Comparison of ENCODE assay signal across 18 cellular contexts in genomic region chr2:34316788-34317187, GRCh38.
DNase-seq lines count a peak whose midpoint lies in the region; ATAC-seq, FAIRE-seq and TF ChIP-seq lines count a peak whose summit lies in the region.
"Had no signal": no experiment of that assay in that cellular context is flagged by ENCODE, and none has a peak within 500 bp of the region (broad histone marks: within the 10 kb centered on the region; RNA-seq: fewer than 3 reads in every experiment).

No MANE protein-coding gene starts in this region.

- intact Hi-C loops in endothelial cell of umbilical vein (cut with micrococcal nuclease), result no loop called here

- no peak overlapping the region for H3K27ac ChIP-seq in RWPE1
- H3K27ac ChIP-seq in endothelial cell of umbilical vein (ENCODE audit: insufficient read depth, low read depth, low read length), result no peak overlapping the region
- H3K27ac ChIP-seq: GM23248 had no signal

- H4K20me1 ChIP-seq in endothelial cell of umbilical vein (replicated peaks; ENCODE audit: control insufficient read depth, extremely low read depth, insufficient read depth, low read length), result no peaks in the 10 kb centered on the region

- no TSS peak for BruUV-seq in endothelial cell of umbilical vein (replicated peaks; lab: Mats Ljungman, UMichigan)

- FAIRE-seq in endothelial cell of umbilical vein (lab: Jason Lieb, UNC) (peak; percentile 24), H54 (lab: Jason Lieb, UNC) (no peak)
- FAIRE-seq: GM12891, H1 had no signal

- H3K9me1 ChIP-seq in endothelial cell of umbilical vein (replicated peaks; ENCODE audit: control insufficient read depth, extremely low read depth, insufficient read depth, low read length), result no peaks in the 10 kb centered on the region

- no peak for ATAC-seq in HG03342 (IDR thresholded peaks at IDR 0.05; ENCODE audit: unreplicated experiment)
- ATAC-seq: HCT116 had no signal

- H2AFZ ChIP-seq in endothelial cell of umbilical vein (ENCODE audit: low read depth, low read length), result no peak overlapping the region
- H2AFZ ChIP-seq: GM23248 had no signal

- CTCF ChIA-PET in RWPE1 (lab: Yijun Ruan, JAX) (interaction anchor here (0.6 kb wide), 1 partner anchor 154 kb away, joined by 3 read pairs; no protein-coding TSS in a partner anchor), endothelial cell of umbilical vein (lab: Charles Lee) (no interaction called here)

- no peaks in the 10 kb centered on the region for H3K9me3 ChIP-seq in endothelial cell of umbilical vein (replicated peaks; ENCODE audit: control insufficient read depth, insufficient read depth, low read length)

- TF ChIP-seq CTCF in RWPE1 (conservative IDR thresholded peaks at IDR 0.05; ENCODE audit: low read depth) (no peak), endothelial cell of umbilical vein (IDR thresholded peaks at IDR 0.05; ENCODE audit: extremely low read depth in 1 of 2, insufficient read depth in 1 of 2, low read depth in 1 of 2, low read length in 2 of 2) (no peak)

- no peaks in the 10 kb centered on the region for H3K4me1 ChIP-seq in endothelial cell of umbilical vein (ENCODE audit: control insufficient read depth, extremely low read depth, insufficient read depth, low read length)

- H3K4me2 ChIP-seq in endothelial cell of umbilical vein (ENCODE audit: insufficient read depth, low read length), result no peak overlapping the region

- no peak overlapping the region for H3K9ac ChIP-seq in endothelial cell of umbilical vein (replicated peaks; ENCODE audit: extremely low read depth, insufficient read depth, low read length)
- H3K9ac ChIP-seq: GM23248 had no signal

- H3K27me3 ChIP-seq in endothelial cell of umbilical vein (ENCODE audit: control insufficient read depth in 2 of 2, insufficient read depth in 2 of 2, low read length in 2 of 2), result no peaks in the 10 kb centered on the region

- TF ChIP-seq POLR2A in endothelial cell of umbilical vein (IDR thresholded peaks at IDR 0.05; ENCODE audit: low read depth, low read length) (no peak), H54 (IDR thresholded peaks at IDR 0.05; ENCODE audit: low read depth, low read length) (no peak)

- DNase-seq in RWPE1 (ENCODE audit: low spot score) (peak; percentile 13), endothelial cell of umbilical vein (ENCODE audit: low read depth, low spot score) (no peak), renal cortical epithelial cell (ENCODE audit: low read depth) (peak; percentile 78), NCI-H2171 treated with DMSO at 0.1 percent for 48 hours (lab: John Stamatoyannopoulos, UW) (no peak), H54 (ENCODE audit: insufficient read length, low spot score) (no peak)
- DNase-seq: C1 segment of cervical spinal cord; Calu3; CD4-positive, alpha-beta memory T cell; COR-L47; DMS53; DMS79 treated with DMSO at 0.1 percent for 48 hours; GF-D8; GM23248; H9 had no signal

- dilution Hi-C loops in endothelial cell of umbilical vein (cut with MboI; ENCODE audit: extremely low pct_ligation_motif_present, low sequenced_read_pairs), result no loop called here

- no peaks in the 10 kb centered on the region for H3K79me2 ChIP-seq in endothelial cell of umbilical vein (ENCODE audit: control insufficient read depth, insufficient read depth, low read length)

- H3K4me3 ChIP-seq in endothelial cell of umbilical vein (replicated peaks in 1 of 3; ENCODE audit: insufficient read depth in 1 of 3, low read depth in 1 of 3, low read length in 3 of 3), result no peak overlapping the region
- H3K4me3 ChIP-seq: GM23248 had no signal

- H3K36me3 ChIP-seq in endothelial cell of umbilical vein (ENCODE audit: control insufficient read depth in 2 of 2, extremely low read depth in 1 of 2, insufficient read depth in 2 of 2, low read length in 2 of 2), result no peaks in the 10 kb centered on the region

- POLR2A ChIA-PET in RWPE1 (lab: Yijun Ruan, JAX; ENCODE audit: low non-redundant PET), result no interaction called here
- POLR2A ChIA-PET in endothelial cell of umbilical vein (lab: Charles Lee), result no interaction called here

TF ChIP-seq in endothelial cell of umbilical vein, 7 proteins besides CTCF, POLR2A, EP300 and RAD21:
- TF ChIP-seq MAX (IDR thresholded peaks at IDR 0.05; ENCODE audit: insufficient read depth, insufficient read length), result no peak
- no peak for TF ChIP-seq JUN (IDR thresholded peaks at IDR 0.05; ENCODE audit: borderline replicate concordance, insufficient read depth, insufficient read length, low read depth)
- TF ChIP-seq POLR2AphosphoS5 (IDR thresholded peaks at IDR 0.05; ENCODE audit: insufficient read depth, low read depth, low read length), result no peak
- no peak for TF ChIP-seq FOS (IDR thresholded peaks at IDR 0.05; ENCODE audit: borderline replicate concordance, insufficient read depth, low read length)
- no peak for TF ChIP-seq EZH2 (IDR thresholded peaks at IDR 0.05; ENCODE audit: borderline replicate concordance, low read depth, low read length, severe bottlenecking)
- no peak for TF ChIP-seq MYC (IDR thresholded peaks at IDR 0.05; ENCODE audit: low read depth, low read length)
- no peak for TF ChIP-seq GATA2 (IDR thresholded peaks at IDR 0.05; ENCODE audit: insufficient read depth, insufficient read length, low read depth, low read length)

Comparison
In these comparisons a context has a peak if more than half of its experiments do, and no peak if none do; other contexts are left out.
1. DNase-seq: peak in RWPE1 (single experiment) and renal cortical epithelial cell (single experiment); none in endothelial cell of umbilical vein (single experiment), NCI-H2171 treated with DMSO at 0.1 percent for 48 hours (single experiment) and H54 (single experiment).